19 cellular contexts compared by ENCODE assay signal in the genomic region with DNA sequence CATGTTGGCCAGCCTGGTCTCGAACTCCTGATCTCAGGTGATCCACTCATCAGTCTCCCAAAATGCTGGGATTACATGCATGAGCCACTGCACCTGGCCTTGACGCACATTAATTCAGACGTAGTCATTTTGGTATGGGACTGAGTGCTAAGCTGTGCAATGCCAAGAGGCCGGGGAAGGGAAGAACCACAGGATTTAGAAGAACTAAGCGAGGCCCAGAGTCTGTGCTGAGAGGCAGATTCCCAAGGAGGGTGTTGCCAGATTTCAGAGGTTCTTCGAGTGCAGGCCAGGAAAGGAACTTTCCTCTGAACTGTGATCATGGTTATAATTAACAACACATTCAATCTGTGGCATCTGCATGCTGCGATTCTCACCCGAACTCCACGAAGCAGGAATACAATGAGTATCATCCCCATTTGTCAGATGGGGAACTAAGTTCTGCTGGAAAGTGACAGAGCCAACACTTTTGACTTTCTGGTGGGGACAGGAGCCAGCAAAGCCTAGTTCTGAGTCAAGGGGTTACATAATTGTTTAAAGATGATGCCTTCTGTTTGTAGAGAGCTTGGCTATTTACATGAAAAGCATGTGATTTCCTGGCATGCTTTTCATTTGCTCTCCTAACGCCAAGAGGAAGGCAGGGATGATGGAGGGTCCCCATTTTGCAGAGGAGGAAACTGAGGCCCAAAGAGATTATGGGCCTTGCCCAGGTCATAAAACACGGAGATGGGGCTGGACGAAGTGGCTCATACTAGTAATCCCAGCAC. TPM values are rescaled to one million over a fixed set of nuclear protein-coding genes. Genes with fewer than 3 reads are reported as not detected.
A peak's percentile ranks its signal among the peaks of the same experiment; 100 is the strongest.
DNase-seq lines count a peak whose midpoint lies in the region; ATAC-seq and TF ChIP-seq lines count a peak whose summit lies in the region.
"Had no signal": no experiment of that assay in that cellular context is flagged by ENCODE, and none has a peak within 500 bp of the region (broad histone marks: within the 10 kb centered on the region; RNA-seq: fewer than 3 reads in every experiment).

No MANE protein-coding gene starts in this region.

- H3K4me1 Mint-ChIP-seq in activated T-helper 2 cell treated with anti-CD3 and anti-CD28 coated beads, Interferon-gamma antibody, Interleukin-2, Interleukin-4, amounts not matched to agents 10 μg/mL and 5 μg/mL and 100 μg/mL, durations not matched to agents 14 hours and 24 hours and 36 hours (ENCODE audit: low read depth) = peaks cover 3% of the 10 kb centered on the region

- H3K27me3 Mint-ChIP-seq in activated T-helper 2 cell treated with anti-CD3 and anti-CD28 coated beads, Interferon-gamma antibody, Interleukin-2, Interleukin-4, amounts not matched to agents 10 μg/mL and 5 μg/mL and 100 μg/mL, durations not matched to agents 14 hours and 24 hours and 36 hours (ENCODE audit: low read depth) = peaks cover 10% of the 10 kb centered on the region

- H3K4me3 Mint-ChIP-seq in activated T-helper 2 cell treated with anti-CD3 and anti-CD28 coated beads, Interferon-gamma antibody, Interleukin-2, Interleukin-4, amounts not matched to agents 10 μg/mL and 5 μg/mL and 100 μg/mL, durations not matched to agents 14 hours and 24 hours and 36 hours (ENCODE audit: low read depth) = no peak overlapping the region
- H3K4me3 Mint-ChIP-seq: activated CD8-positive, alpha-beta T cell treated with anti-CD3 and anti-CD28 coated beads, Interleukin-2, amount 10 ng/mL, durations not matched to agents 7 days and 5 days; endodermal cell had no signal

- no peak overlapping the region for H3K27ac Mint-ChIP-seq in activated T-helper 2 cell treated with anti-CD3 and anti-CD28 coated beads, Interferon-gamma antibody, Interleukin-2, Interleukin-4, amounts not matched to agents 10 μg/mL and 5 μg/mL and 100 μg/mL, durations not matched to agents 14 hours and 24 hours and 36 hours
- H3K27ac Mint-ChIP-seq: activated CD8-positive, alpha-beta T cell treated with anti-CD3 and anti-CD28 coated beads, Interleukin-2, amount 10 ng/mL, durations not matched to agents 7 days and 5 days; endodermal cell had no signal

- H3K4me1 ChIP-seq in IMR-90 (ENCODE audit: control insufficient read depth, insufficient read depth, low read length) (peaks cover 9% of the 10 kb centered on the region), esophagus squamous epithelium (peaks cover 0 to 15% (median 11%) of the 10 kb centered on the region in 3 donors)
- H3K4me1 ChIP-seq: breast epithelium had no signal

- H4K20me1 ChIP-seq in IMR-90 (ENCODE audit: insufficient read depth, low read length) = peaks cover 3% of the 10 kb centered on the region; the same call in 1 of the 2 replicates

- no peak overlapping the region for H3K14ac ChIP-seq in IMR-90 (replicated peaks; ENCODE audit: low read depth, low read length)

- intact Hi-C loops in IMR-90 (cut with micrococcal nuclease) (loop anchor here (5.0 kb wide), 2 partner anchors 50 to 75 kb away; no protein-coding TSS in a partner anchor), esophagus squamous epithelium (cut with DNase I) (no loop called here), left cardiac atrium (cut with DNase I) (no loop called here)
- intact Hi-C loops in activated T-helper 2 cell treated with anti-CD3 and anti-CD28 coated beads, Interferon-gamma antibody, Interleukin-2, Interleukin-4, amounts not matched to agents 10 μg/mL and 5 μg/mL and 100 μg/mL, durations not matched to agents 14 hours and 24 hours and 36 hours (cut with micrococcal nuclease) = no loop called here

- H3K4me3 ChIP-seq in AG04450 (ENCODE audit: low read depth, low read length) = no peak overlapping the region
- no peak overlapping the region for H3K4me3 ChIP-seq in IMR-90 (ENCODE audit: insufficient read depth, low read depth, low read length)
- H3K4me3 ChIP-seq in esophagus squamous epithelium = no peak overlapping the region
- H3K4me3 ChIP-seq: breast epithelium, lung had no signal

- H3K56ac ChIP-seq in IMR-90 (ENCODE audit: extremely low read depth, insufficient read depth, low read length) = no peak overlapping the region

- H3K9ac ChIP-seq in IMR-90 (ENCODE audit: low read depth, low read length) = no peak overlapping the region
- H3K9ac ChIP-seq: KMS-11 had no signal

- H3K27ac ChIP-seq in AG04450 (ENCODE audit: low read depth, low read length) (peak overlapping the region; percentile 62), IMR-90 (ENCODE audit: insufficient read depth, low read length) (no peak overlapping the region), esophagus squamous epithelium (peak overlapping the region in 3 of 4 donors; percentile 9 to 42 (median 13))
- H3K27ac ChIP-seq: breast epithelium, KMS-11 had no signal

- no peak overlapping the region for H4K8ac ChIP-seq in IMR-90 (ENCODE audit: low read depth in 2 of 2, low read length in 2 of 2)

- no peak for TF ChIP-seq RAD21 in IMR-90 (IDR thresholded peaks at IDR 0.05; ENCODE audit: low read length)

- H3K23ac ChIP-seq in IMR-90 (ENCODE audit: low read depth, low read length) = no peak overlapping the region

- 54% methylated on average over 7 of the region's 12 CpGs; no CpG with 5 or more reads in 1 of the 2 experiments for WGBS in IMR-90 (ENCODE audit: extremely low coverage in 2 of 2, insufficient read length in 1 of 2), 2 experiments
- WGBS in esophagus squamous epithelium, 2 donors = 41 to 43% methylated on average over 11 of the region's 12 CpGs

- H3K9me1 ChIP-seq in IMR-90 (ENCODE audit: insufficient read depth, low read length) = no peaks in the 10 kb centered on the region

- TF ChIP-seq POLR2A in IMR-90 (IDR thresholded peaks at IDR 0.05; ENCODE audit: low read depth, low read length) (no peak), esophagus squamous epithelium (IDR thresholded peaks at IDR 0.05) (no peak)

- H3K9me3 ChIP-seq in AG04450 (ENCODE audit: control insufficient read depth, insufficient read depth, low read length) (no peaks in the 10 kb centered on the region; the same call in 1 of the 2 replicates), IMR-90 (ENCODE audit: control insufficient read depth, insufficient read depth, low read length) (no peaks in the 10 kb centered on the region), esophagus squamous epithelium (no peaks in the 10 kb centered on the region)
- H3K9me3 ChIP-seq: breast epithelium had no signal

- H3K36me3 ChIP-seq in IMR-90 (ENCODE audit: control insufficient read depth, insufficient read depth, low read length) = no peaks in the 10 kb centered on the region
- H3K36me3 ChIP-seq in esophagus squamous epithelium = no peaks in the 10 kb centered on the region
- H3K36me3 ChIP-seq: breast epithelium had no signal

- no peak overlapping the region for H2BK15ac ChIP-seq in IMR-90 (ENCODE audit: low read depth, low read length)

- H2AFZ ChIP-seq in IMR-90 (replicated peaks; ENCODE audit: low read length, poor library complexity) = no peak overlapping the region

- no peak overlapping the region for H2BK20ac ChIP-seq in IMR-90 (ENCODE audit: low read depth, low read length)

- H3K27me3 ChIP-seq in AG04450 (ENCODE audit: control insufficient read depth, insufficient read depth, low read length) = peaks cover 31% of the 10 kb centered on the region
- H3K27me3 ChIP-seq in IMR-90 (ENCODE audit: control insufficient read depth, insufficient read depth, low read length) = peaks cover 29% of the 10 kb centered on the region
- peaks cover 0 to 26% (median 0%) of the 10 kb centered on the region in 4 donors for H3K27me3 ChIP-seq in esophagus squamous epithelium
- H3K27me3 ChIP-seq: breast epithelium had no signal

- H2AK9ac ChIP-seq in IMR-90 (replicated peaks; ENCODE audit: low read depth, low read length, poor library complexity) = no peak overlapping the region

- H3K18ac ChIP-seq in IMR-90 (ENCODE audit: low read depth, low read length) = no peak overlapping the region

- no TSS peak for BruUV-seq in IMR-90 (replicated peaks; lab: Mats Ljungman, UMichigan)

- no peak overlapping the region for H2BK5ac ChIP-seq in IMR-90 (ENCODE audit: low read depth, low read length, poor library complexity, severe bottlenecking)

- peak overlapping the region; percentile 21; the same call in 1 of the 2 replicates for H3K4me2 ChIP-seq in IMR-90 (ENCODE audit: low read depth, low read length)
- H3K4me2 ChIP-seq: KMS-11 had no signal

- H3K4ac ChIP-seq in IMR-90 (ENCODE audit: low read depth, low read length) = no peak overlapping the region; the same call in 1 of the 2 replicates

- CTCF ChIA-PET in AG04450 (lab: Charles Lee) = interaction anchor here (0.9 to 2.1 kb wide), 2 partner anchors 101 to 124 kb away, joined by 3 to 7 read pairs; no protein-coding TSS in a partner anchor
- CTCF ChIA-PET in IMR-90 (lab: Yijun Ruan, JAX) = no interaction called here

- dilution Hi-C loops in IMR-90 (cut with HindIII; ENCODE audit: low sequenced_read_pairs, unreplicated experiment) = no loop called here

- H3K9me3 Mint-ChIP-seq in activated T-helper 2 cell treated with anti-CD3 and anti-CD28 coated beads, Interferon-gamma antibody, Interleukin-2, Interleukin-4, amounts not matched to agents 10 μg/mL and 5 μg/mL and 100 μg/mL, durations not matched to agents 14 hours and 24 hours and 36 hours = no peaks in the 10 kb centered on the region
- H3K9me3 Mint-ChIP-seq: endodermal cell had no signal

- H2AK5ac ChIP-seq in IMR-90 (ENCODE audit: low read depth, low read length) = peak overlapping the region; percentile 6; the same call in 1 of the 2 replicates

- ATAC-seq in IMR-90 (ENCODE audit: low read depth) (no peak), GM18519 (IDR thresholded peaks at IDR 0.05; ENCODE audit: low FRiP score, unreplicated experiment) (no peak), left cardiac atrium (no peak)
- ATAC-seq: activated CD8-positive, alpha-beta T cell treated with anti-CD3 and anti-CD28 coated beads, Interleukin-2, amount 10 ng/mL, durations not matched to agents 7 days and 5 days had no signal

- H3K79me1 ChIP-seq in IMR-90 (ENCODE audit: low read depth in 1 of 2, low read length in 2 of 2) = no peaks in the 10 kb centered on the region

- TF ChIP-seq CTCF in AG04450 (IDR thresholded peaks at IDR 0.05; ENCODE audit: low read depth, low read length) (no peak), IMR-90 (conservative IDR thresholded peaks at IDR 0.05; ENCODE audit: low read depth, low read length) (no peak), esophagus squamous epithelium (IDR thresholded peaks at IDR 0.05) (no peak)

- H4K91ac ChIP-seq in IMR-90 (ENCODE audit: insufficient read depth, low read depth, low read length) = no peak overlapping the region

- no peak overlapping the region for H2BK120ac ChIP-seq in IMR-90 (ENCODE audit: low read depth, low read length)

- DNase-seq in AG04450 (ENCODE audit: low read depth, low spot score) (no peak), IMR-90 (peak; percentile 61), esophagus squamous epithelium (lab: John Stamatoyannopoulos, UW) (no peak), myocyte (ENCODE audit: low read depth) (peak; percentile 99), left cardiac atrium (no peak), NCI-H510A (lab: John Stamatoyannopoulos, UW) (no peak)
- no peak for DNase-seq in activated T-helper 2 cell treated with anti-CD3 and anti-CD28 coated beads, Interferon-gamma antibody, Interleukin-2, Interleukin-4, amounts not matched to agents 10 μg/mL and 5 μg/mL and 100 μg/mL, durations not matched to agents 14 hours and 24 hours and 36 hours (ENCODE audit: low spot score)
- DNase-seq: activated CD8-positive, alpha-beta T cell treated with anti-CD3 and anti-CD28 coated beads, Interleukin-2, amount 10 ng/mL, durations not matched to agents 7 days and 5 days; activated effector memory CD4-positive, alpha-beta T cell treated with Interleukin-2 at 50 U/mL for 16 hours; endodermal cell; NCI-H187 treated with DMSO at 0.1 percent for 48 hours; NCI-H82; SHP77 treated with DMSO at 0.1 percent for 48 hours; substantia nigra had no signal

- in situ Hi-C loops in IMR-90 (cut with MboI; ENCODE audit: low sequenced_read_pairs) = no loop called here

- H3K36me3 Mint-ChIP-seq in activated T-helper 2 cell treated with anti-CD3 and anti-CD28 coated beads, Interferon-gamma antibody, Interleukin-2, Interleukin-4, amounts not matched to agents 10 μg/mL and 5 μg/mL and 100 μg/mL, durations not matched to agents 14 hours and 24 hours and 36 hours (ENCODE audit: low read depth) = no peaks in the 10 kb centered on the region

- POLR2A ChIA-PET in AG04450 (lab: Yijun Ruan, JAX) (no interaction called here), IMR-90 (lab: Charles Lee; ENCODE audit: unreplicated experiment) (no interaction called here)

- no peak overlapping the region for H4K5ac ChIP-seq in IMR-90 (ENCODE audit: low read depth, low read length)

RNA-seq across cellular contexts. Expression of a gene that starts 6.2 kb away (rescaled TPM):
- polyA plus RNA-seq in AG04450 (2011; rRNA removed) (not detected in 2 replicates), IMR-90 (2012; rRNA removed) (not detected in 2 replicates)
- not detected in 2 replicates for polyA minus RNA-seq in AG04450 (2011; rRNA and poly(A)+ RNA removed)
- total RNA-seq in IMR-90 (2012; rRNA removed) (not detected in 2 replicates), esophagus squamous epithelium (under 1 TPM in 1 of 4 donors, not detected in 3; 0.04 TPM), myocyte (0.05 TPM in 1 of 2 replicates, not detected in the other), left cardiac atrium (not detected)
- polyA plus RNA-seq in IMR-90 (2012; cell fraction: cytosol; rRNA removed) = not detected in 2 replicates
- polyA plus RNA-seq in IMR-90 (2012; cell fraction: nucleus; rRNA removed; ENCODE audit: low replicate concordance) = not detected in 2 replicates
- polyA plus RNA-seq in myocyte (2012) = not detected
- total RNA-seq in activated T-helper 2 cell treated with anti-CD3 and anti-CD28 coated beads, Interferon-gamma antibody, Interleukin-2, Interleukin-4, amounts not matched to agents 10 μg/mL and 5 μg/mL and 100 μg/mL, durations not matched to agents 14 hours and 24 hours and 36 hours = not detected in 2 replicates
- total RNA-seq: activated CD8-positive, alpha-beta T cell treated with anti-CD3 and anti-CD28 coated beads, Interleukin-2, amount 10 ng/mL, durations not matched to agents 7 days and 5 days; breast epithelium; Daoy; endodermal cell had no signal
- polyA plus RNA-seq: lung had no signal

RNA-seq across cellular contexts. Expression of a gene that starts 6.9 kb away (rescaled TPM):
- not detected in 2 replicates for polyA plus RNA-seq in AG04450 (2011; rRNA removed)
- polyA minus RNA-seq in AG04450 (2011; rRNA and poly(A)+ RNA removed) = not detected in 2 replicates
- not detected in 2 replicates for total RNA-seq in IMR-90 (2012; rRNA removed)
- not detected in 2 replicates for polyA plus RNA-seq in IMR-90 (2012; rRNA removed)
- polyA plus RNA-seq in IMR-90 (2012; cell fraction: cytosol; rRNA removed) = not detected in 2 replicates
- polyA plus RNA-seq in IMR-90 (2012; cell fraction: nucleus; rRNA removed; ENCODE audit: low replicate concordance) = 0.12 and 0.15 TPM in 2 replicates
- not detected for total RNA-seq in esophagus squamous epithelium
- total RNA-seq in myocyte = 0.16 and 0.88 TPM in 2 replicates
- polyA plus RNA-seq in myocyte (2012) = 0.18 TPM
- total RNA-seq in activated T-helper 2 cell treated with anti-CD3 and anti-CD28 coated beads, Interferon-gamma antibody, Interleukin-2, Interleukin-4, amounts not matched to agents 10 μg/mL and 5 μg/mL and 100 μg/mL, durations not matched to agents 14 hours and 24 hours and 36 hours = 0.14 TPM in 1 of 2 replicates, not detected in the other
- not detected for total RNA-seq in left cardiac atrium
- total RNA-seq: activated CD8-positive, alpha-beta T cell treated with anti-CD3 and anti-CD28 coated beads, Interleukin-2, amount 10 ng/mL, durations not matched to agents 7 days and 5 days; breast epithelium; Daoy; lung had no signal

RNA-seq across cellular contexts. Expression of a gene that starts 21.3 kb away (rescaled TPM):
- polyA plus RNA-seq in AG04450 (2011; rRNA removed) = 17.7 and 20.0 TPM in 2 replicates
- 8.9 and 9.2 TPM in 2 replicates for polyA minus RNA-seq in AG04450 (2011; rRNA and poly(A)+ RNA removed)
- 14.9 and 16.9 TPM in 2 replicates for total RNA-seq in IMR-90 (2012; rRNA removed)
- polyA plus RNA-seq in IMR-90 (2012; rRNA removed) = 38.0 and 50.5 TPM in 2 replicates
- polyA plus RNA-seq in IMR-90 (2012; cell fraction: cytosol; rRNA removed) = 50.9 and 63.4 TPM in 2 replicates
- polyA plus RNA-seq in IMR-90 (2012; cell fraction: nucleus; rRNA removed; ENCODE audit: low replicate concordance) = 12.0 and 23.5 TPM in 2 replicates
- 10 to 100 TPM; 28.0 to 36.7 (median 30.0) TPM for total RNA-seq in esophagus squamous epithelium
- total RNA-seq in myocyte = 36.2 and 46.9 TPM in 2 replicates
- 53.5 TPM for polyA plus RNA-seq in myocyte (2012)
- total RNA-seq in activated T-helper 2 cell treated with anti-CD3 and anti-CD28 coated beads, Interferon-gamma antibody, Interleukin-2, Interleukin-4, amounts not matched to agents 10 μg/mL and 5 μg/mL and 100 μg/mL, durations not matched to agents 14 hours and 24 hours and 36 hours = 67.6 and 68.7 TPM in 2 replicates
- total RNA-seq in left cardiac atrium = 10 to 100 TPM; 23.2 to 29.0 TPM

RNA-seq across cellular contexts. Expression of a gene that starts 33.1 kb away (rescaled TPM):
- 4.4 and 5.2 TPM in 2 replicates for polyA plus RNA-seq in AG04450 (2011; rRNA removed)
- 4.7 and 5.4 TPM in 2 replicates for polyA minus RNA-seq in AG04450 (2011; rRNA and poly(A)+ RNA removed)
- 3.0 and 3.3 TPM in 2 replicates for total RNA-seq in IMR-90 (2012; rRNA removed)
- polyA plus RNA-seq in IMR-90 (2012; rRNA removed) = 10.7 and 11.6 TPM in 2 replicates
- polyA plus RNA-seq in IMR-90 (2012; cell fraction: cytosol; rRNA removed) = 3.3 and 4.8 TPM in 2 replicates
- 80.8 and 113 TPM in 2 replicates for polyA plus RNA-seq in IMR-90 (2012; cell fraction: nucleus; rRNA removed; ENCODE audit: low replicate concordance)
- 10 to 100 TPM in 3 of 4 donors, 1 to 10 TPM in 1; 8.0 to 24.2 (median 13.8) TPM for total RNA-seq in esophagus squamous epithelium
- 25.8 and 30.4 TPM in 2 replicates for total RNA-seq in myocyte
- 21.1 TPM for polyA plus RNA-seq in myocyte (2012)
- 51.0 and 53.9 TPM in 2 replicates for total RNA-seq in activated T-helper 2 cell treated with anti-CD3 and anti-CD28 coated beads, Interferon-gamma antibody, Interleukin-2, Interleukin-4, amounts not matched to agents 10 μg/mL and 5 μg/mL and 100 μg/mL, durations not matched to agents 14 hours and 24 hours and 36 hours
- total RNA-seq in left cardiac atrium = 10 to 100 TPM; 25.8 to 31.0 TPM

RNA-seq across cellular contexts. Expression of a gene that starts 53.6 kb away (rescaled TPM):
- polyA plus RNA-seq in AG04450 (2011; rRNA removed) = 68.4 and 114 TPM in 2 replicates
- polyA minus RNA-seq in AG04450 (2011; rRNA and poly(A)+ RNA removed) = 77.8 and 95.0 TPM in 2 replicates
- total RNA-seq in IMR-90 (2012; rRNA removed) = 62.0 and 67.5 TPM in 2 replicates
- 245 and 279 TPM in 2 replicates for polyA plus RNA-seq in IMR-90 (2012; rRNA removed)
- 186 and 472 TPM in 2 replicates for polyA plus RNA-seq in IMR-90 (2012; cell fraction: cytosol; rRNA removed)
- polyA plus RNA-seq in IMR-90 (2012; cell fraction: nucleus; rRNA removed; ENCODE audit: low replicate concordance) = 166 and 348 TPM in 2 replicates
- 100 to 1,000 TPM; 186 to 306 (median 226) TPM for total RNA-seq in esophagus squamous epithelium
- 96.5 and 115 TPM in 2 replicates for total RNA-seq in myocyte
- 412 TPM for polyA plus RNA-seq in myocyte (2012)
- total RNA-seq in activated T-helper 2 cell treated with anti-CD3 and anti-CD28 coated beads, Interferon-gamma antibody, Interleukin-2, Interleukin-4, amounts not matched to agents 10 μg/mL and 5 μg/mL and 100 μg/mL, durations not matched to agents 14 hours and 24 hours and 36 hours = 221 and 224 TPM in 2 replicates
- total RNA-seq in left cardiac atrium = 100 to 1,000 TPM; 125 to 153 TPM

Comparison
In these comparisons a context has a peak if more than half of its experiments do, and no peak if none do; other contexts are left out.
1. DNase-seq: peak in IMR-90 (single experiment) and myocyte (single experiment); none in AG04450 (single experiment), esophagus squamous epithelium (single experiment), activated T-helper 2 cell treated with anti-CD3 and anti-CD28 coated beads, Interferon-gamma antibody, Interleukin-2, Interleukin-4, amounts not matched to agents 10 μg/mL and 5 μg/mL and 100 μg/mL, durations not matched to agents 14 hours and 24 hours and 36 hours (single experiment), left cardiac atrium (single experiment) and NCI-H510A (single experiment).